14 cellular contexts compared by ENCODE assay signal in the genomic region with DNA sequence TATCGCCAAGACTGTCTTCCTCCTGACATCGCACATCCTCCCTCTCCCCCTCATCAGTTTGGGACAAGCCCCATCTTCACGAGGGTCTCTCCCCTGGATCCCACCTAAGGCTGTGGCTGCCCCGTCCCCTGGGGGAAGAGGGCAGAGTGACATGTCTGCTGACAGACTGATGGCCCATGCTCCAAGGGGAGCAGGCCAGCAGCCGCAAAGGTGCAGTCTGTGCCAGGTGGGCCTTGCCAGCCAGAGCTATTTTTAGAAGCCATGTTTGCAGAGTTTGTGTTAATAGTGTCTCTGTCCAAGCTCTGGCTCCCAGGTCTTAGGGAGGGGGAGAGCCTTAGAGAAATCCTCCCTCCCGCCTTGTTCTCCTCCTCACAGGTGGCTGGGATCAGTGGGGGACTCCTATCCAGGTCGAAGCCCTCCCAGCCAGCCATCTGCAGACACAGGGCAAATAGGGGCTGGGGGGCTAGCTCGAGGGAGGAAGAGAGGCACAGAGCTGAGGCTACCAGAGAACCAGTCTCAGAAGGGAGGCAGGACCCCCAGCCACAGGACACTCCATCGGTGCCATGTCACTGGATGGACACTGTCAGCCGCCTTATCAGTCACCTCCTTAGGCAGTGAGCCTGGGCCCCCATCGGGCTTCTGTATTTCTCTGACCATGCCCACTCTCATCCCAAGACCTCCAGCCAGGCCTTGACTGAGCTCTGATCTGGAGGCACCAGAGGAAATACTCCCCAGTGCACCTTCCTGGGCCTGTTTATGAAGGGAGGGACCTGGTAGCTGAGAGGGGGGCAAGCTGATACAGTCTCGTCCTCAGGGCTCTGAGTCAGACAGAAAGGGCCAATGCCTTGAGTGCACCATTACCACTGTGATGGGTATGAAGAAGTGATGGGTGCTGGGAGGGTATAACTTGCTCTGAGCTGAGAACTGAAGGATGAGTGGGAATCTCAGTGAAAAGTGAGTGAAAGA. TPM values are rescaled to one million over a fixed set of nuclear protein-coding genes. Genes with fewer than 3 reads are reported as not detected.
DNase-seq lines count a peak whose midpoint lies in the region; ATAC-seq lines count a peak whose summit lies in the region.
"Had no signal": no experiment of that assay in that cellular context is flagged by ENCODE, and none has a peak within 500 bp of the region (broad histone marks: within the 10 kb centered on the region; RNA-seq: fewer than 3 reads in every experiment).

No MANE protein-coding gene starts in this region.

- H3K9me3 ChIP-seq in neuronal stem cell (replicated peaks in 1 of 2; ENCODE audit: control insufficient read depth in 2 of 2, insufficient read depth in 1 of 2, low read depth in 1 of 2, low read length in 2 of 2), result peaks cover 0 to 9% of the 10 kb centered on the region in 2 donors

- no peak overlapping the region for H2BK12ac ChIP-seq in neuronal stem cell (ENCODE audit: low read length)

- H2BK15ac ChIP-seq in neuronal stem cell (ENCODE audit: low read length), result peak overlapping the region; percentile 17

- H3K27me3 ChIP-seq in neuronal stem cell (ENCODE audit: control insufficient read depth in 3 of 3, insufficient read depth in 3 of 3, low read depth in 1 of 3, low read length in 3 of 3), result peaks cover 0 to 7% (median 4%) of the 10 kb centered on the region in 3 experiments

- H2BK120ac ChIP-seq in neuronal stem cell (ENCODE audit: low read depth, low read length), result no peak overlapping the region

- H3K4me3 ChIP-seq in neuronal stem cell (ENCODE audit: low read length in 2 of 2), result no peak overlapping the region

- no peak overlapping the region for H4K8ac ChIP-seq in neuronal stem cell (ENCODE audit: low read depth, low read length)

- no peaks in the 10 kb centered on the region for H3K36me3 ChIP-seq in neuronal stem cell (replicated peaks in 1 of 2; ENCODE audit: control insufficient read depth in 2 of 2, insufficient read depth in 2 of 2, low read length in 2 of 2)

- H2BK5ac ChIP-seq in neuronal stem cell (ENCODE audit: low read length), result no peak overlapping the region

- ATAC-seq in GM18502 (IDR thresholded peaks at IDR 0.05; ENCODE audit: poor library complexity, unreplicated experiment), result no peak
- ATAC-seq in GM21825 (IDR thresholded peaks at IDR 0.05; ENCODE audit: unreplicated experiment), result no peak
- ATAC-seq: activated T-helper 17 cell treated with anti-CD3 and anti-CD28 coated beads, Interleukin-2, amount 50 U/mL, for 72 hours; CD8-positive, alpha-beta T cell had no signal

- H3K4ac ChIP-seq in neuronal stem cell (ENCODE audit: low read length), result no peak overlapping the region

- H4K91ac ChIP-seq in neuronal stem cell (ENCODE audit: low read depth, low read length, poor library complexity), result no peak overlapping the region

- H3K9ac ChIP-seq in neuronal stem cell (ENCODE audit: low read depth, low read length, poor library complexity), result no peak overlapping the region
- H3K9ac ChIP-seq: KMS-11 had no signal

- H3K23ac ChIP-seq in neuronal stem cell (ENCODE audit: low read depth, low read length, poor library complexity), result peak overlapping the region; percentile 37

- H3K4me1 ChIP-seq in neuronal stem cell (ENCODE audit: control insufficient read depth in 2 of 2, insufficient read depth in 1 of 2, low read depth in 1 of 2, low read length in 2 of 2), result no peaks in the 10 kb centered on the region

- peak; percentile 13 for DNase-seq in COR-L47 (lab: John Stamatoyannopoulos, UW)
- DNase-seq in NCI-H2029 treated with DMSO at 0.1 percent for 48 hours (lab: John Stamatoyannopoulos, UW), result peak; percentile 43
- DNase-seq in ecto neural progenitor cell (ENCODE audit: low spot score), result peak; percentile 33
- DNase-seq in neuronal stem cell (ENCODE audit: low spot score), result no peak
- no peak for DNase-seq in DMS 273 treated with DMSO at 0.1 percent for 48 hours (lab: John Stamatoyannopoulos, UW)
- DNase-seq in HCEC 1CT, result no peak
- DNase-seq: CD8-positive, alpha-beta T cell; stimulated activated CD4-positive, alpha-beta T cell treated with anti-CD3 and anti-CD28 coated beads, Interleukin-4, amount 100 ng/mL, for 1 hour; trophoblast cell had no signal

- no peak overlapping the region for H3K4me2 ChIP-seq in neuronal stem cell (ENCODE audit: insufficient read depth, low read length, poor library complexity, severe bottlenecking)
- H3K4me2 ChIP-seq: KMS-11 had no signal

- H3K79me1 ChIP-seq in neuronal stem cell (ENCODE audit: low read depth, low read length), result no peaks in the 10 kb centered on the region

- peak overlapping the region; percentile 40 for H3K18ac ChIP-seq in neuronal stem cell (ENCODE audit: low read length)

- H2AFZ ChIP-seq in neuronal stem cell (ENCODE audit: low read length), result no peak overlapping the region

- peak overlapping the region; percentile 40 for H2AK5ac ChIP-seq in neuronal stem cell (ENCODE audit: low read depth, low read length)

- no peak overlapping the region for H3K27ac ChIP-seq in neuronal stem cell (replicated peaks; ENCODE audit: low read length)
- H3K27ac ChIP-seq: KMS-11 had no signal

- no CpG with 5 or more reads among the region's 12 CpGs for WGBS in neuronal stem cell (ENCODE audit: extremely low coverage in 2 of 2, insufficient read length in 2 of 2, insufficient replicate concordance in 1 of 2), 2 donors

- H3K14ac ChIP-seq in neuronal stem cell (ENCODE audit: low read length), result no peak overlapping the region

RNA-seq across cellular contexts. Expression of a gene that starts 49.3 kb away (rescaled TPM):
- 0.81 TPM for polyA plus RNA-seq in neuronal stem cell (2013, experiment 1 of 2)
- 0.80 TPM for polyA plus RNA-seq in neuronal stem cell (2013, experiment 2 of 2)
- polyA plus RNA-seq: neural cell had no signal

Comparison
In these comparisons a context has a peak if more than half of its experiments do, and no peak if none do; other contexts are left out.
1. DNase-seq: peak in COR-L47 (single experiment), NCI-H2029 treated with DMSO at 0.1 percent for 48 hours (single experiment) and ecto neural progenitor cell (single experiment); none in neuronal stem cell (single experiment), DMS 273 treated with DMSO at 0.1 percent for 48 hours (single experiment) and HCEC 1CT (single experiment).